20 cellular contexts compared by ENCODE assay signal in the genomic region with DNA sequence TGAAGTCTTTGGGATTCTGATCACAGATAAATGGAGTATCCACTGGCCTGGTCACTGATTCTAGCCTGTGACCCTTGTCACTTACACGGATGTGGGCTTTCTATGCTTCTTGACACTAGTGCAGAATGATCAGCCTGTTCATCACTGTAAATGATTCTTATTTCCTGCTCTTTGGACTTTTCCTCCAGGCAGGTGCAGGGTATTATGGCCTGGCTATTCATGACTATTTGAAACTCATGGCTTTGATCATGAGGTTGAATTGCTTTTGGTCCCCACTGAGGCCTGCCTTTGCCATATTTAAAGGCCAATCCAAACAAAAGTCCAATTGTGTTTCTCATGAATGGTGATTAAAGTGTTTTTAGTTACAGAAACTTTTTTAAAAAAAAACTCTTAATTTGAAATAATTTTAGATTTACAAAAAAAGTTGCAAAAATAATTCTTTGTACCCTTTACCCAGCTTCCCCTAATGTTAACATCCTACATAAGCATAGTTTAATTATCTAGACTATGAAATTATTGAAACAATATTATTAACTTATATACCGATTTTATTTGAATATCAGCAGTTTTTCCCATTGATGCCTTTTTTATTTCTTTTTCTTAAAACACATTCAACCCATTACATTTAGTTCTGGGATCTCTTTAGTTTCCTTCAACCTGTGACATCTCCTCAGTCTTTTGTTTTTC.
DNase-seq lines count a peak whose midpoint lies in the region; ATAC-seq, FAIRE-seq and TF ChIP-seq lines count a peak whose summit lies in the region.
"Had no signal": no experiment of that assay in that cellular context is flagged by ENCODE, and none has a peak within 500 bp of the region (broad histone marks: within the 10 kb centered on the region; RNA-seq: fewer than 3 reads in every experiment).

No MANE protein-coding gene starts in this region.

- H3K79me2 ChIP-seq in HepG2 (ENCODE audit: insufficient read depth, low read length) = no peaks in the 10 kb centered on the region

- no TSS peak for BruUV-seq in HepG2 (replicated peaks; lab: Mats Ljungman, UMichigan)

- DNase-seq in HepG2 (ENCODE audit: low spot score) = peak; percentile 47
- no peak for DNase-seq in right lobe of liver
- DNase-seq in chondrocyte (ENCODE audit: low spot score) = no peak
- DNase-seq in left kidney (ENCODE audit: low read depth, low spot score) = peak; percentile 11
- DNase-seq in ecto neural progenitor cell (ENCODE audit: low spot score) = no peak
- no peak for DNase-seq in GM10266 (ENCODE audit: extremely low spot score)
- DNase-seq in NCI-H1436 (lab: John Stamatoyannopoulos, UW) = no peak
- DNase-seq: CD8-positive, alpha-beta memory T cell; GF-D8; Karpas-422; NCI-H1105; NCI-H187 treated with DMSO at 0.1 percent for 48 hours; NCI-H446 treated with DMSO at 0.1 percent for 48 hours; NCI-H748 treated with DMSO at 0.1 percent for 48 hours; PC-3 had no signal

- no peak overlapping the region for H2AFZ ChIP-seq in HepG2 (ENCODE audit: low read length)

- intact Hi-C loops in HepG2 (cut with micrococcal nuclease; ENCODE audit: unreplicated experiment) (no loop called here), right lobe of liver (cut with DNase I) (no loop called here)

- peaks cover 12% of the 10 kb centered on the region for H3K36me3 Mint-ChIP-seq in chondrocyte (ENCODE audit: low read depth)

- FAIRE-seq in HepG2 (lab: Jason Lieb, UNC) = no peak
- FAIRE-seq: A204.1, H1 had no signal

- peaks cover 70% of the 10 kb centered on the region for H3K4me1 Mint-ChIP-seq in chondrocyte (ENCODE audit: low read depth)

- TF ChIP-seq CTCF in HepG2 (CRISPR knock-in tag; IDR thresholded peaks at IDR 0.05) (no peak), right lobe of liver (IDR thresholded peaks at IDR 0.05) (no peak), chondrocyte (IDR thresholded peaks at IDR 0.05) (no peak), GM10266 (IDR thresholded peaks at IDR 0.05; ENCODE audit: control insufficient read depth, insufficient read depth, low read depth, missing control alignments) (no peak)

- H3K27ac Mint-ChIP-seq in chondrocyte (ENCODE audit: unreplicated experiment) = peak overlapping the region; percentile 82

- H3K9ac ChIP-seq in HepG2 (ENCODE audit: insufficient read depth, low read depth, low read length) = no peak overlapping the region
- H3K9ac ChIP-seq: BLaER1 treated with 17β-estradiol and CSF1 and Interleukin-3, amounts not matched to agents 10 nM and 100 nM had no signal

- H3K27ac ChIP-seq in HepG2 (ENCODE audit: extremely low read length, insufficient read depth, low read length) (no peak overlapping the region), right lobe of liver (no peak overlapping the region)
- H3K27ac ChIP-seq: BLaER1 treated with 17β-estradiol and CSF1 and Interleukin-3, amounts not matched to agents 10 nM and 100 nM; RWPE1 had no signal

- peaks cover 2% of the 10 kb centered on the region for H3K9me3 Mint-ChIP-seq in chondrocyte (ENCODE audit: low read depth)
- H3K9me3 Mint-ChIP-seq: CD8-positive, alpha-beta memory T cell had no signal

- H3K36me3 ChIP-seq in HepG2 (replicated peaks in 1 of 2; ENCODE audit: control insufficient read depth in 1 of 2, insufficient read depth in 2 of 2, low read length in 2 of 2) = no peaks in the 10 kb centered on the region
- no peaks in the 10 kb centered on the region for H3K36me3 ChIP-seq in right lobe of liver

- in situ Hi-C loops in HepG2 (cut with HindIII; ENCODE audit: extremely low pct_ligation_motif_present, low pct_unique_long_range_greater_than_20kb) = no loop called here

- TF ChIP-seq RAD21 in HepG2 (CRISPR knock-in tag; IDR thresholded peaks at IDR 0.05) = no peak

- no peak overlapping the region for H3K4me2 ChIP-seq in HepG2 (ENCODE audit: low read depth, low read length)
- H3K4me2 ChIP-seq: BLaER1 treated with 17β-estradiol and CSF1 and Interleukin-3, amounts not matched to agents 10 nM and 100 nM had no signal

- H3K27me3 ChIP-seq in HepG2 (ENCODE audit: control insufficient read depth in 1 of 2, insufficient read depth in 2 of 2, low read length in 2 of 2) (no peaks in the 10 kb centered on the region), right lobe of liver (no peaks in the 10 kb centered on the region)
- H3K27me3 ChIP-seq: BLaER1 treated with 17β-estradiol and CSF1 and Interleukin-3, amounts not matched to agents 10 nM and 100 nM had no signal

- no peaks in the 10 kb centered on the region for H3K27me3 Mint-ChIP-seq in chondrocyte (ENCODE audit: low read depth)
- H3K27me3 Mint-ChIP-seq: CD8-positive, alpha-beta memory T cell had no signal

- peaks cover 22% of the 10 kb centered on the region for H3K4me1 ChIP-seq in HepG2 (ENCODE audit: insufficient read depth, low read length)
- no peaks in the 10 kb centered on the region for H3K4me1 ChIP-seq in right lobe of liver

- H3K4me3 Mint-ChIP-seq in chondrocyte (ENCODE audit: unreplicated experiment) = no peak overlapping the region
- H3K4me3 Mint-ChIP-seq: CD8-positive, alpha-beta memory T cell had no signal

- no peak for TF ChIP-seq EP300 in HepG2 (IDR thresholded peaks at IDR 0.05; ENCODE audit: low read depth in 2 of 2, low read length in 2 of 2)
- no peak for TF ChIP-seq EP300 in HepG2 (CRISPR knock-in tag; IDR thresholded peaks at IDR 0.05; ENCODE audit: borderline replicate concordance)

- ATAC-seq in HepG2 (peak; percentile 69), right lobe of liver (no peak), GM21825 (IDR thresholded peaks at IDR 0.05; ENCODE audit: unreplicated experiment) (no peak)
- ATAC-seq: PC-3 had no signal

- H3K4me3 ChIP-seq in HepG2 (replicated peaks in 1 of 3; ENCODE audit: insufficient read depth in 1 of 3, low read depth in 2 of 3, low read length in 3 of 3) = no peak overlapping the region
- H3K4me3 ChIP-seq in right lobe of liver = no peak overlapping the region
- H3K4me3 ChIP-seq: BLaER1 treated with 17β-estradiol and CSF1 and Interleukin-3, amounts not matched to agents 10 nM and 100 nM had no signal

- 54% methylated on average over 2 of the region's 2 CpGs for WGBS in HepG2 (ENCODE audit: low lambda C conversion rate)
- WGBS in right lobe of liver (ENCODE audit: insufficient coverage, low coverage, low lambda C conversion rate, missing lambda C conversion rate) = 72% methylated on average over 2 of the region's 2 CpGs

- CTCF ChIA-PET in HepG2 (lab: Yijun Ruan, JAX; ENCODE audit: low intra/inter-chr PET ratio, low total read pairs) = no interaction called here

- H3K9me3 ChIP-seq in HepG2 (ENCODE audit: low read length) (no peaks in the 10 kb centered on the region), right lobe of liver (no peaks in the 10 kb centered on the region)

- no peaks in the 10 kb centered on the region for H4K20me1 ChIP-seq in HepG2 (ENCODE audit: insufficient read depth, low read length)
- H4K20me1 ChIP-seq: BLaER1 treated with 17β-estradiol and CSF1 and Interleukin-3, amounts not matched to agents 10 nM and 100 nM had no signal

- POLR2A ChIA-PET in HepG2 (lab: Yijun Ruan, JAX) = no interaction called here

- TF ChIP-seq POLR2A in HepG2 (IDR thresholded peaks at IDR 0.05; ENCODE audit: insufficient read depth in 1 of 2, low read depth in 2 of 2, low read length in 2 of 2) (no peak), right lobe of liver (IDR thresholded peaks at IDR 0.05) (no peak)

TF ChIP-seq in HepG2, 621 proteins besides CTCF, POLR2A, EP300 and RAD21:
- TF ChIP-seq NCOR1 (IDR thresholded peaks at IDR 0.05; ENCODE audit: borderline replicate concordance, low read length) (peak; percentile 29; the same call in 1 of the 2 replicates), BHLHE40 (IDR thresholded peaks at IDR 0.05; ENCODE audit: low read length) (peak; percentile 45; the same call in 1 of the 2 replicates), ELF3 (CRISPR knock-in tag; IDR thresholded peaks at IDR 0.05) (no peak), TCF7 (IDR thresholded peaks at IDR 0.05; ENCODE audit: low read depth) (peak; percentile 41; the same call in 1 of the 2 replicates)

Comparison
In these comparisons a context has a peak if more than half of its experiments do, and no peak if none do; other contexts are left out.
1. DNase-seq: peak in HepG2 (single experiment) and left kidney (single experiment); none in right lobe of liver (0 of 3), chondrocyte (single experiment), ecto neural progenitor cell (single experiment), GM10266 (single experiment) and NCI-H1436 (single experiment).